12 cellular contexts compared by ENCODE assay signal in the genomic region with DNA sequence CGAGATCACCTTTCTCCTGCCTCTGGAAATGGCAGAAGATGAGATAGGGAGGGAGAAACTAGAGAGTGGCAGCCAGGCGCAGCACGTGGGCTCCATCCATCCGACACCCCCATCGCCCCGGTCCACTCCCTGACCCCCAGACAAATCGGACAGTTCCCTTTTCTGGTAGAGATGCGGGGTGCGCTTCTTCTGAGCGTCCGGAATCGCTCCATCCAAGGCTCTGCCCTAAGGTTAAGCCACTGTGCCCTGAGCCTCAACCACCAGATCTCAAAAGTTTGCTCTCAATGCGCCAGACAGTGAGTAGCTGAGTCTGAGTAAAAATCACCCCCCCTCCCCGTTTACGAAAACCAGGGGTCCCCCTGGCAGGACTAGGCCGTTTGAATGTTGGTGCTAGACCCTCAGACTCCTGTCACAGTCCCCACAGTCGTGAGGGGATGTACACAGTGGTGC. TPM values are rescaled to one million over a fixed set of nuclear protein-coding genes. Genes with fewer than 3 reads are reported as not detected.
DNase-seq lines count a peak whose midpoint lies in the region; ATAC-seq and TF ChIP-seq lines count a peak whose summit lies in the region.
"Had no signal": no experiment of that assay in that cellular context is flagged by ENCODE, and none has a peak within 500 bp of the region (broad histone marks: within the 10 kb centered on the region; RNA-seq: fewer than 3 reads in every experiment).

No MANE protein-coding gene starts in this region.

- H3K4me3 ChIP-seq in HUES48 (ENCODE audit: low read depth, low read length) (0 out of 2 replicates have a peak overlapping the region, but pooled peaks have one; percentile 37), endodermal cell (ENCODE audit: low read length) (no peak overlapping the region), thoracic aorta (peak overlapping the region; percentile 89)
- H3K4me3 ChIP-seq: prostate gland, SJCRH30 had no signal

- H3K27me3 ChIP-seq in HUES48 (ENCODE audit: control insufficient read depth, insufficient read depth, low read length) (peaks cover 93% of the 10 kb centered on the region), endodermal cell (ENCODE audit: control insufficient read depth, insufficient read depth, low read length, poor library complexity, severe bottlenecking) (peaks cover 95% of the 10 kb centered on the region), thoracic aorta (replicated peaks; ENCODE audit: insufficient read depth) (no peaks in the 10 kb centered on the region)
- H3K27me3 ChIP-seq: SJCRH30 had no signal

- H3K9me3 ChIP-seq in HUES48 (ENCODE audit: control insufficient read depth, insufficient read depth, low read length): no peaks in the 10 kb centered on the region
- H3K9me3 ChIP-seq in endodermal cell (ENCODE audit: control insufficient read depth, low read length): no peaks in the 10 kb centered on the region
- H3K9me3 ChIP-seq in thoracic aorta: no peaks in the 10 kb centered on the region
- H3K9me3 ChIP-seq: prostate gland, SJCRH30 had no signal

- H3K36me3 ChIP-seq in HUES48 (ENCODE audit: control insufficient read depth, insufficient read depth, low read length) (no peaks in the 10 kb centered on the region), endodermal cell (ENCODE audit: control insufficient read depth, insufficient read depth, low read length) (no peaks in the 10 kb centered on the region), thoracic aorta (no peaks in the 10 kb centered on the region)
- H3K36me3 ChIP-seq: prostate gland, SJCRH30 had no signal

- H3K4me3 Mint-ChIP-seq in endodermal cell (no peak overlapping the region), naive B cell (peak overlapping the region in 5 of 8 donors; percentile 36 to 75 (median 61))
- H3K4me3 Mint-ChIP-seq: activated naive CD8-positive, alpha-beta T cell had no signal

- TF ChIP-seq CTCF in endodermal cell (conservative IDR thresholded peaks at IDR 0.05) (no peak), thoracic aorta (IDR thresholded peaks at IDR 0.05) (no peak)

- H3K27ac ChIP-seq in HUES48 (ENCODE audit: low read depth, low read length) (no peak overlapping the region), endodermal cell (ENCODE audit: low read depth, low read length) (no peak overlapping the region), thoracic aorta (peak overlapping the region; percentile 99)
- H3K27ac ChIP-seq: prostate gland, SJCRH30 had no signal

- H3K4me1 ChIP-seq in HUES48 (ENCODE audit: control insufficient read depth, insufficient read depth, low read length) (peaks cover 78% of the 10 kb centered on the region), endodermal cell (ENCODE audit: control insufficient read depth, insufficient read depth, low read length) (no peaks in the 10 kb centered on the region), thoracic aorta (ENCODE audit: control insufficient read depth in 1 of 2, low read depth in 2 of 2) (peaks cover 29 to 67% of the 10 kb centered on the region in 2 donors)

- H3K36me3 Mint-ChIP-seq in endodermal cell (ENCODE audit: low read depth) (no peaks in the 10 kb centered on the region), naive B cell (no peaks in the 10 kb centered on the region)
- H3K36me3 Mint-ChIP-seq: activated naive CD8-positive, alpha-beta T cell had no signal

- H3K9ac ChIP-seq in HUES48 (ENCODE audit: low read depth, low read length) (no peak overlapping the region), endodermal cell (ENCODE audit: extremely low read depth, low read length, poor library complexity, severe bottlenecking) (no peak overlapping the region)

- DNase-seq in endodermal cell (peak; percentile 65), naive B cell (no peak), thoracic aorta (ENCODE audit: low spot score) (no peak), NAMALWA (ENCODE audit: low spot score) (no peak), COR-L47 (lab: John Stamatoyannopoulos, UW) (no peak)
- DNase-seq: NCI-H1694 treated with DMSO at 0.1 percent for 48 hours; NK-92 treated with Interleukin-12 subunit alpha and Interleukin-12 subunit beta, amount 100 ng/mL, for 24 hours; SJCRH30 had no signal

- no peak for ATAC-seq in naive B cell (ENCODE audit: low read depth in 2 of 2)
- no peak for ATAC-seq in thoracic aorta (ENCODE audit: insufficient number of reproducible peaks, low FRiP score, low read depth)
- ATAC-seq in HG03025 (IDR thresholded peaks at IDR 0.05; ENCODE audit: low FRiP score, unreplicated experiment): no peak

- no peaks in the 10 kb centered on the region for H3K9me3 Mint-ChIP-seq in endodermal cell
- H3K9me3 Mint-ChIP-seq in naive B cell: no peaks in the 10 kb centered on the region

- H3K27me3 Mint-ChIP-seq in endodermal cell (ENCODE audit: insufficient read depth) (peaks cover 97% of the 10 kb centered on the region), naive B cell (peaks cover 59 to 73% (median 63%) of the 10 kb centered on the region in 3 donors)

- WGBS in endodermal cell (ENCODE audit: insufficient coverage in 1 of 2, insufficient read length in 1 of 2), 2 experiments: 2 to 8% methylated on average over 13 to 17 of the region's 17 CpGs

- H3K4me1 Mint-ChIP-seq in endodermal cell (peaks cover 22% of the 10 kb centered on the region), naive B cell (peaks cover 19 to 48% (median 46%) of the 10 kb centered on the region in 3 donors)

- H3K27ac Mint-ChIP-seq in endodermal cell (no peak overlapping the region), naive B cell (peak overlapping the region in 1 of 6 donors; percentile 33)
- H3K27ac Mint-ChIP-seq: activated naive CD8-positive, alpha-beta T cell had no signal

RNA-seq across cellular contexts. Expression of a gene that starts 15.4 kb away (rescaled TPM):
- 1 to 10 TPM in 1 of 2 donors, under 1 TPM in 1; 0.79 to 2.2 TPM for total RNA-seq in endodermal cell
- polyA plus RNA-seq in endodermal cell (2013, experiment 1 of 2): 9.3 TPM
- 10.4 TPM for polyA plus RNA-seq in endodermal cell (2013, experiment 2 of 2)
- under 1 TPM in 5 of 6 donors, not detected in 1; 0.08 to 0.61 (median 0.24) TPM for polyA plus RNA-seq in naive B cell (ENCODE audit: low read depth in 6 of 6)
- 10 to 100 TPM; 57.7 to 70.1 TPM for total RNA-seq in thoracic aorta

Comparison
In these comparisons a context has a peak if more than half of its experiments do, and no peak if none do; other contexts are left out.
1. H3K27ac ChIP-seq: peak in thoracic aorta (2 of 2); none in HUES48 (single experiment) and endodermal cell (single experiment).
2. RNA of a gene that starts 15.4 kb away (total RNA-seq): 57.7 to 70.1 TPM in thoracic aorta; 0.79 to 2.2 TPM in endodermal cell; every median in the first group is over 10 times any median in the second.